ENCODE assay signal across 8 cellular contexts in genomic region chr20:43681468-43681942, GRCh38. TPM values are rescaled to one million over a fixed set of nuclear protein-coding genes. Genes with fewer than 3 reads are reported as not detected.
DNase-seq lines count a peak whose midpoint lies in the region; ATAC-seq, FAIRE-seq and TF ChIP-seq lines count a peak whose summit lies in the region.

No MANE protein-coding gene starts in this region.

- peaks cover 4% of the 10 kb centered on the region for H3K4me1 Mint-ChIP-seq in progenitor cell of endocrine pancreas (ENCODE audit: low read depth)

- peaks cover 82% of the 10 kb centered on the region for H3K79me2 ChIP-seq in OCI-LY3 (ENCODE audit: low read length)

- H3K27me3 Mint-ChIP-seq in progenitor cell of endocrine pancreas: no peaks in the 10 kb centered on the region

- H3K36me3 ChIP-seq in BLaER1 (peaks cover 77% of the 10 kb centered on the region), OCI-LY3 (replicated peaks; ENCODE audit: low read depth, low read length) (peaks cover 49% of the 10 kb centered on the region)

- DNase-seq in progenitor cell of endocrine pancreas (ENCODE audit: low spot score, unreplicated experiment) (no peak), SKM-1 (lab: John Stamatoyannopoulos, UW; ENCODE audit: unreplicated experiment) (no peak), NCI-H446 treated with DMSO at 0.1 percent for 48 hours (lab: John Stamatoyannopoulos, UW) (no peak), RCC 7860 (ENCODE audit: low spot score) (no peak)

- H3K4me3 Mint-ChIP-seq in progenitor cell of endocrine pancreas (ENCODE audit: low read depth): no peak overlapping the region

- H3K9ac ChIP-seq in BLaER1: peak overlapping the region; percentile 70
- H3K9ac ChIP-seq in OCI-LY3 (ENCODE audit: low read length): peak overlapping the region; percentile 84

- no peak for FAIRE-seq in RCC 7860 (lab: Jason Lieb, UNC)

- ATAC-seq in GM18907 (IDR thresholded peaks at IDR 0.05; ENCODE audit: unreplicated experiment) (peak; percentile 32), HG03095 (IDR thresholded peaks at IDR 0.05; ENCODE audit: unreplicated experiment) (peak; percentile 5)

- no peaks in the 10 kb centered on the region for H3K9me3 ChIP-seq in BLaER1
- H3K9me3 ChIP-seq in OCI-LY3 (ENCODE audit: insufficient read depth, low read length): no peaks in the 10 kb centered on the region

- no peaks in the 10 kb centered on the region for H3K27me3 ChIP-seq in BLaER1
- no peaks in the 10 kb centered on the region for H3K27me3 ChIP-seq in OCI-LY3 (ENCODE audit: low read depth, low read length)

- H3K36me3 Mint-ChIP-seq in progenitor cell of endocrine pancreas (ENCODE audit: insufficient read depth): peaks cover 4% of the 10 kb centered on the region

- H3K9me3 Mint-ChIP-seq in progenitor cell of endocrine pancreas (ENCODE audit: low read depth): peaks cover 3% of the 10 kb centered on the region

- peaks cover 64% of the 10 kb centered on the region for H4K20me1 ChIP-seq in BLaER1
- peaks cover 14% of the 10 kb centered on the region for H4K20me1 ChIP-seq in OCI-LY3 (ENCODE audit: insufficient read depth, low read length)

- no peak overlapping the region for H3K27ac Mint-ChIP-seq in progenitor cell of endocrine pancreas

- no peak overlapping the region for H2AFZ ChIP-seq in OCI-LY3 (ENCODE audit: low read depth, low read length)

- H3K4me2 ChIP-seq in BLaER1: peak overlapping the region; percentile 89
- peak overlapping the region; percentile 81 for H3K4me2 ChIP-seq in OCI-LY3 (ENCODE audit: low read length)

- peak; percentile 41 for TF ChIP-seq CTCF in OCI-LY3 (IDR thresholded peaks at IDR 0.05; ENCODE audit: low read depth, low read length)
- peak; percentile 17 for TF ChIP-seq CTCF in progenitor cell of endocrine pancreas (IDR thresholded peaks at IDR 0.05; ENCODE audit: unreplicated experiment)

- H3K27ac ChIP-seq in BLaER1 (peak overlapping the region; percentile 83), OCI-LY3 (ENCODE audit: low read length) (peak overlapping the region; percentile 94)

- H3K4me3 ChIP-seq in BLaER1 (peak overlapping the region; percentile 59), OCI-LY3 (ENCODE audit: low read length) (peak overlapping the region; percentile 56)

- peaks cover 34% of the 10 kb centered on the region for H3K4me1 ChIP-seq in BLaER1
- H3K4me1 ChIP-seq in OCI-LY3 (ENCODE audit: low read length): peaks cover 67% of the 10 kb centered on the region

RNA-seq across cellular contexts. Expression of gene MYBL2, which starts 14.6 kb away (rescaled TPM):
- 43.3 and 44.4 TPM in 2 replicates for total RNA-seq in progenitor cell of endocrine pancreas

RNA-seq across cellular contexts. Expression of gene GTSF1L, which starts 45.3 kb away (rescaled TPM):
- not detected in 2 replicates for total RNA-seq in progenitor cell of endocrine pancreas
